13 cellular contexts compared by ENCODE assay signal in the genomic region with DNA sequence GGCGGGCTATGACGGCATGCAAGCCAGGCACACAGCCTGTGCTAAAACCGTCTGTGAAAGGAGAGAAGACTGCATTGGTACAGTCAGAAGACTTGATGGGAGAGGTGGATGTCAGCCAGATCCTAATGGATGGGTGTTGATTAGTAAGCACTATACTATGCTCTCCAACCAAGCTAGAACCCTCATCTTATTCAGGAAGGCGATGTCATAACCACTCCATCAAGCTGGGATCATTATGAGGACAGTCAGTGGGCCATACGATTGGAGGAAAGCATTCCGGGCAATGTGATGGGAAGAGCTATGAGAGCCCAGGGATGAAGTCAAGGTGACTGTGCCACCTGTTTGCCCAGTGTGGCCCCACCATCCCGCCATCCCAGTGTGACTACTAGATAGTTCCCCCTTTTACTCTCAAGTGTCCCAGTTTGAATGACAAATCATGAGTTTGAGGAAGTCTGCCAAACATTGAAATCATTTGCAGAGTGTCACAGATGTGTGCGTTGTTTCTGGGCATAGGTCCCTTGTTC.
DNase-seq lines count a peak whose midpoint lies in the region; ATAC-seq and TF ChIP-seq lines count a peak whose summit lies in the region.
"Had no signal": no experiment of that assay in that cellular context is flagged by ENCODE, and none has a peak within 500 bp of the region (broad histone marks: within the 10 kb centered on the region; RNA-seq: fewer than 3 reads in every experiment).

No MANE protein-coding gene starts in this region.

- peaks cover 0 to 39% (median 34%) of the 10 kb centered on the region in 3 donors for H3K36me3 Mint-ChIP-seq in CD8-positive, alpha-beta memory T cell

- no peaks in the 10 kb centered on the region for H3K27me3 ChIP-seq in kidney epithelial cell (ENCODE audit: control insufficient read depth, insufficient read depth, low read length)
- H3K27me3 ChIP-seq in CD8-positive, alpha-beta memory T cell (ENCODE audit: insufficient read depth, low read length, poor library complexity, severe bottlenecking), result no peaks in the 10 kb centered on the region
- H3K27me3 ChIP-seq: hepatocyte had no signal

- peak; percentile 3 for DNase-seq in AG09309 (ENCODE audit: low read depth)
- peak; percentile 76 for DNase-seq in HCEC 1CT
- DNase-seq in kidney epithelial cell (ENCODE audit: low read depth), result peak; percentile 43
- no peak for DNase-seq in CD8-positive, alpha-beta memory T cell
- DNase-seq: activated CD4-positive, alpha-beta T cell treated with anti-CD3 and anti-CD28 coated beads for 1 hour; NCI-H510A treated with DMSO at 0.1 percent for 48 hours; stimulated activated CD4-positive, alpha-beta T cell treated with anti-CD3 and anti-CD28 coated beads, Interleukin-4, amount 100 ng/mL, for 1 hour had no signal

- CTCF ChIA-PET in CD8-positive, alpha-beta memory T cell (lab: Charles Lee), result interaction anchor here (0.8 kb wide), 1 partner anchor 10 kb away, joined by 5 read pairs; no protein-coding TSS in a partner anchor

- no peaks in the 10 kb centered on the region for H3K4me1 Mint-ChIP-seq in CD8-positive, alpha-beta memory T cell

- H3K27ac ChIP-seq in CD8-positive, alpha-beta memory T cell (ENCODE audit: low read depth, low read length), result no peak overlapping the region
- H3K27ac ChIP-seq: hepatocyte had no signal

- peak overlapping the region in 1 of 8 donors; percentile 66 for H3K27ac Mint-ChIP-seq in CD8-positive, alpha-beta memory T cell
- H3K27ac Mint-ChIP-seq: stimulated activated naive CD8-positive, alpha-beta T cell treated with anti-CD3 and anti-CD28 coated beads, Interleukin-15, Interleukin-2, amounts not matched to agents 100 ng/mL and 50 ng/mL, for 24 hours had no signal

- POLR2A ChIA-PET in CD8-positive, alpha-beta memory T cell (lab: Charles Lee), result no interaction called here

- H3K4me3 ChIP-seq in AG09309 (ENCODE audit: control insufficient read depth, low read depth, low read length), result no peak overlapping the region
- H3K4me3 ChIP-seq in kidney epithelial cell (ENCODE audit: low read depth, low read length), result no peak overlapping the region
- H3K4me3 ChIP-seq in CD8-positive, alpha-beta memory T cell (ENCODE audit: low read length), result no peak overlapping the region
- H3K4me3 ChIP-seq: hepatocyte had no signal

- peak overlapping the region in 1 of 7 donors; percentile 10 for H3K4me3 Mint-ChIP-seq in CD8-positive, alpha-beta memory T cell
- H3K4me3 Mint-ChIP-seq: stimulated activated naive CD8-positive, alpha-beta T cell treated with anti-CD3 and anti-CD28 coated beads, Interleukin-15, Interleukin-2, amounts not matched to agents 100 ng/mL and 50 ng/mL, for 24 hours had no signal

- no peaks in the 10 kb centered on the region for H3K4me1 ChIP-seq in CD8-positive, alpha-beta memory T cell (ENCODE audit: insufficient read depth, low read length)

- H3K36me3 ChIP-seq in kidney epithelial cell (ENCODE audit: control insufficient read depth, insufficient read depth, low read length), result peaks cover 1% of the 10 kb centered on the region
- peaks cover 7% of the 10 kb centered on the region for H3K36me3 ChIP-seq in CD8-positive, alpha-beta memory T cell (ENCODE audit: insufficient read depth, low read length)

- TF ChIP-seq CTCF in AG09309 (IDR thresholded peaks at IDR 0.05; ENCODE audit: control insufficient read depth, insufficient read depth, low read depth, low read length, missing control alignments), result no peak
- TF ChIP-seq CTCF in kidney epithelial cell (IDR thresholded peaks at IDR 0.05; ENCODE audit: insufficient read depth, low read length, poor library complexity, severe bottlenecking), result no peak

- ATAC-seq in SK-N-SH treated with all-trans-retinoic acid at 6 μM for 48 hours, result peak; percentile 79
- no peak for ATAC-seq in GM18520 (IDR thresholded peaks at IDR 0.05; ENCODE audit: unreplicated experiment)
- ATAC-seq in GM19328 (IDR thresholded peaks at IDR 0.05; ENCODE audit: unreplicated experiment), result no peak
- no peak for ATAC-seq in GM21360 (IDR thresholded peaks at IDR 0.05; ENCODE audit: unreplicated experiment)

- no peaks in the 10 kb centered on the region for H3K9me3 Mint-ChIP-seq in CD8-positive, alpha-beta memory T cell
- H3K9me3 Mint-ChIP-seq: stimulated activated naive CD8-positive, alpha-beta T cell treated with anti-CD3 and anti-CD28 coated beads, Interleukin-15, Interleukin-2, amounts not matched to agents 100 ng/mL and 50 ng/mL, for 24 hours had no signal

- no peaks in the 10 kb centered on the region for H3K9me3 ChIP-seq in CD8-positive, alpha-beta memory T cell (ENCODE audit: low read length)

- H3K27me3 Mint-ChIP-seq in CD8-positive, alpha-beta memory T cell, result no peaks in the 10 kb centered on the region
- H3K27me3 Mint-ChIP-seq: stimulated activated naive CD8-positive, alpha-beta T cell treated with anti-CD3 and anti-CD28 coated beads, Interleukin-15, Interleukin-2, amounts not matched to agents 100 ng/mL and 50 ng/mL, for 24 hours had no signal

TF ChIP-seq in SK-N-SH treated with all-trans-retinoic acid at 6 μM for 48 hours, 23 proteins besides CTCF, POLR2A, EP300 and RAD21 (continues in another document):
- TF ChIP-seq ARNTL (CRISPR knock-in tag; IDR thresholded peaks at IDR 0.05; ENCODE audit: borderline replicate concordance, low read depth), result no peak
- TF ChIP-seq ESRRG (CRISPR knock-in tag; IDR thresholded peaks at IDR 0.05), result no peak
- no peak for TF ChIP-seq ZNF8 (CRISPR knock-in tag; IDR thresholded peaks at IDR 0.05)
- TF ChIP-seq ZNF70 (CRISPR knock-in tag; IDR thresholded peaks at IDR 0.05), result no peak
- no peak for TF ChIP-seq TCF4 (CRISPR knock-in tag; IDR thresholded peaks at IDR 0.05; ENCODE audit: borderline replicate concordance)
- no peak for TF ChIP-seq ZC3H10 (CRISPR knock-in tag; IDR thresholded peaks at IDR 0.05)
- no peak for TF ChIP-seq PPARA (CRISPR knock-in tag; IDR thresholded peaks at IDR 0.05; ENCODE audit: borderline replicate concordance)
- TF ChIP-seq, protein P1, sequence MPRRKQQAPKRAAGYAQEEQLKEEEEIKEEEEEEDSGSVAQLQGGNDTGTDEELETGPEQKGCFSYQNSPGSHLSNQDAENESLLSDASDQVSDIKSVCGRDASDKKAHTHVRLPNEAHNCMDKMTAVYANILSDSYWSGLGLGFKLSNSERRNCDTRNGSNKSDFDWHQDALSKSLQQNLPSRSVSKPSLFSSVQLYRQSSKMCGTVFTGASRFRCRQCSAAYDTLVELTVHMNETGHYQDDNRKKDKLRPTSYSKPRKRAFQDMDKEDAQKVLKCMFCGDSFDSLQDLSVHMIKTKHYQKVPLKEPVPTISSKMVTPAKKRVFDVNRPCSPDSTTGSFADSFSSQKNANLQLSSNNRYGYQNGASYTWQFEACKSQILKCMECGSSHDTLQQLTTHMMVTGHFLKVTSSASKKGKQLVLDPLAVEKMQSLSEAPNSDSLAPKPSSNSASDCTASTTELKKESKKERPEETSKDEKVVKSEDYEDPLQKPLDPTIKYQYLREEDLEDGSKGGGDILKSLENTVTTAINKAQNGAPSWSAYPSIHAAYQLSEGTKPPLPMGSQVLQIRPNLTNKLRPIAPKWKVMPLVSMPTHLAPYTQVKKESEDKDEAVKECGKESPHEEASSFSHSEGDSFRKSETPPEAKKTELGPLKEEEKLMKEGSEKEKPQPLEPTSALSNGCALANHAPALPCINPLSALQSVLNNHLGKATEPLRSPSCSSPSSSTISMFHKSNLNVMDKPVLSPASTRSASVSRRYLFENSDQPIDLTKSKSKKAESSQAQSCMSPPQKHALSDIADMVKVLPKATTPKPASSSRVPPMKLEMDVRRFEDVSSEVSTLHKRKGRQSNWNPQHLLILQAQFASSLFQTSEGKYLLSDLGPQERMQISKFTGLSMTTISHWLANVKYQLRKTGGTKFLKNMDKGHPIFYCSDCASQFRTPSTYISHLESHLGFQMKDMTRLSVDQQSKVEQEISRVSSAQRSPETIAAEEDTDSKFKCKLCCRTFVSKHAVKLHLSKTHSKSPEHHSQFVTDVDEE (CRISPR knock-in tag; IDR thresholded peaks at IDR 0.05), result no peak
- no peak for TF ChIP-seq ZFP3 (CRISPR knock-in tag; IDR thresholded peaks at IDR 0.05)
- TF ChIP-seq ZNF565 (CRISPR knock-in tag; conservative IDR thresholded peaks at IDR 0.05; ENCODE audit: low read depth), result no peak
- no peak for TF ChIP-seq RARB (CRISPR knock-in tag; IDR thresholded peaks at IDR 0.05)
- TF ChIP-seq, protein P2, sequence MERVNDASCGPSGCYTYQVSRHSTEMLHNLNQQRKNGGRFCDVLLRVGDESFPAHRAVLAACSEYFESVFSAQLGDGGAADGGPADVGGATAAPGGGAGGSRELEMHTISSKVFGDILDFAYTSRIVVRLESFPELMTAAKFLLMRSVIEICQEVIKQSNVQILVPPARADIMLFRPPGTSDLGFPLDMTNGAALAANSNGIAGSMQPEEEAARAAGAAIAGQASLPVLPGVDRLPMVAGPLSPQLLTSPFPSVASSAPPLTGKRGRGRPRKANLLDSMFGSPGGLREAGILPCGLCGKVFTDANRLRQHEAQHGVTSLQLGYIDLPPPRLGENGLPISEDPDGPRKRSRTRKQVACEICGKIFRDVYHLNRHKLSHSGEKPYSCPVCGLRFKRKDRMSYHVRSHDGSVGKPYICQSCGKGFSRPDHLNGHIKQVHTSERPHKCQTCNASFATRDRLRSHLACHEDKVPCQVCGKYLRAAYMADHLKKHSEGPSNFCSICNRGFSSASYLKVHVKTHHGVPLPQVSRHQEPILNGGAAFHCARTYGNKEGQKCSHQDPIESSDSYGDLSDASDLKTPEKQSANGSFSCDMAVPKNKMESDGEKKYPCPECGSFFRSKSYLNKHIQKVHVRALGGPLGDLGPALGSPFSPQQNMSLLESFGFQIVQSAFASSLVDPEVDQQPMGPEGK (CRISPR knock-in tag; IDR thresholded peaks at IDR 0.05; ENCODE audit: borderline replicate concordance), result no peak
- TF ChIP-seq, protein P3, sequence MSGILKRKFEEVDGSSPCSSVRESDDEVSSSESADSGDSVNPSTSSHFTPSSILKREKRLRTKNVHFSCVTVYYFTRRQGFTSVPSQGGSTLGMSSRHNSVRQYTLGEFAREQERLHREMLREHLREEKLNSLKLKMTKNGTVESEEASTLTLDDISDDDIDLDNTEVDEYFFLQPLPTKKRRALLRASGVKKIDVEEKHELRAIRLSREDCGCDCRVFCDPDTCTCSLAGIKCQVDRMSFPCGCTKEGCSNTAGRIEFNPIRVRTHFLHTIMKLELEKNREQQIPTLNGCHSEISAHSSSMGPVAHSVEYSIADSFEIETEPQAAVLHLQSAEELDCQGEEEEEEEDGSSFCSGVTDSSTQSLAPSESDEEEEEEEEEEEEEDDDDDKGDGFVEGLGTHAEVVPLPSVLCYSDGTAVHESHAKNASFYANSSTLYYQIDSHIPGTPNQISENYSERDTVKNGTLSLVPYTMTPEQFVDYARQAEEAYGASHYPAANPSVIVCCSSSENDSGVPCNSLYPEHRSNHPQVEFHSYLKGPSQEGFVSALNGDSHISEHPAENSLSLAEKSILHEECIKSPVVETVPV (CRISPR knock-in tag; IDR thresholded peaks at IDR 0.05), result no peak

Comparison
In these comparisons a context has a peak if more than half of its experiments do, and no peak if none do; other contexts are left out.
1. DNase-seq: peak in AG09309 (single experiment), HCEC 1CT (single experiment) and kidney epithelial cell (single experiment); none in CD8-positive, alpha-beta memory T cell (0 of 5).